ENCODE assay signal across 8 cellular contexts in genomic region chr15:76905013-76905839, GRCh38. TPM values are rescaled to one million over a fixed set of nuclear protein-coding genes. Genes with fewer than 3 reads are reported as not detected.
DNase-seq lines count a peak whose midpoint lies in the region; ATAC-seq and TF ChIP-seq lines count a peak whose summit lies in the region.

Gene SCAPER, minus strand, starts transcription at chr15:76905340. Its CDS starts 21,523 bp downstream, at chr15:76883817.

- no peaks in the 10 kb centered on the region for H3K36me3 Mint-ChIP-seq in activated T-helper 1 cell treated with anti-CD3 and anti-CD28 coated beads, Interleukin-12 subunit alpha, Interleukin-12 subunit beta, Interleukin-2, Interleukin-4 antibody, amounts not matched to agents 30 ng/mL and 10 ng/mL and 1 ng/mL, durations not matched to agents 14 hours and 24 hours and 36 hours (ENCODE audit: low read depth)
- H3K36me3 Mint-ChIP-seq in naive thymus-derived CD4-positive, alpha-beta T cell = peaks cover 0 to 5% (median 4%) of the 10 kb centered on the region in 5 donors
- no peaks in the 10 kb centered on the region for H3K36me3 Mint-ChIP-seq in stimulated activated memory B cell treated with anti-CD40 and anti-IgM and Interleukin-4, amounts not matched to agents 10 μg/mL and 1 μg/mL and 100 μg/mL, for 72 hours

- peak within 1 kb of the TSS; percentile 79 for H3K9ac ChIP-seq in fibroblast of lung (ENCODE audit: insufficient read depth, low read length)

- DNase-seq in DMS79 (lab: John Stamatoyannopoulos, UW) (peak; percentile 71), RPMI7951 (ENCODE audit: low read depth) (peak; percentile 89), fibroblast of lung (ENCODE audit: low read depth in 2 of 2) (peak; percentile 83 to 85)
- DNase-seq in activated T-helper 1 cell treated with anti-CD3 and anti-CD28 coated beads, Interleukin-12 subunit alpha, Interleukin-12 subunit beta, Interleukin-2, Interleukin-4 antibody, amounts not matched to agents 30 ng/mL and 10 ng/mL and 1 ng/mL, durations not matched to agents 14 hours and 24 hours and 36 hours (ENCODE audit: low spot score) = peak; percentile 88
- DNase-seq in naive thymus-derived CD4-positive, alpha-beta T cell = peak; percentile 84 to 94 (median 90)

- no peaks in the 10 kb centered on the region for H3K9me3 Mint-ChIP-seq in activated T-helper 1 cell treated with anti-CD3 and anti-CD28 coated beads, Interleukin-12 subunit alpha, Interleukin-12 subunit beta, Interleukin-2, Interleukin-4 antibody, amounts not matched to agents 30 ng/mL and 10 ng/mL and 1 ng/mL, durations not matched to agents 14 hours and 24 hours and 36 hours
- peaks cover 0 to 3% (median 0%) of the 10 kb centered on the region in 11 donors for H3K9me3 Mint-ChIP-seq in naive thymus-derived CD4-positive, alpha-beta T cell
- H3K9me3 Mint-ChIP-seq in stimulated activated memory B cell treated with anti-CD40 and anti-IgM and Interleukin-4, amounts not matched to agents 10 μg/mL and 1 μg/mL and 100 μg/mL, for 72 hours = no peaks in the 10 kb centered on the region

- peak within 1 kb of the TSS; percentile 99 for H3K4me2 ChIP-seq in fibroblast of lung (ENCODE audit: extremely low read depth, insufficient read depth, low read length)

- peak within 1 kb of the TSS; percentile 93 for H3K27ac Mint-ChIP-seq in activated T-helper 1 cell treated with anti-CD3 and anti-CD28 coated beads, Interleukin-12 subunit alpha, Interleukin-12 subunit beta, Interleukin-2, Interleukin-4 antibody, amounts not matched to agents 30 ng/mL and 10 ng/mL and 1 ng/mL, durations not matched to agents 14 hours and 24 hours and 36 hours
- peak within 1 kb of the TSS; percentile 93 to 99 (median 97) for H3K27ac Mint-ChIP-seq in naive thymus-derived CD4-positive, alpha-beta T cell
- peak within 1 kb of the TSS; percentile 94 for H3K27ac Mint-ChIP-seq in stimulated activated memory B cell treated with anti-CD40 and anti-IgM and Interleukin-4, amounts not matched to agents 10 μg/mL and 1 μg/mL and 100 μg/mL, for 72 hours

- intact Hi-C loops in activated T-helper 1 cell treated with anti-CD3 and anti-CD28 coated beads, Interleukin-12 subunit alpha, Interleukin-12 subunit beta, Interleukin-2, Interleukin-4 antibody, amounts not matched to agents 30 ng/mL and 10 ng/mL and 1 ng/mL, durations not matched to agents 14 hours and 24 hours and 36 hours (cut with micrococcal nuclease) = loop anchor here (1.0 to 2.0 kb wide), 3 partner anchors 26 to 515 kb away; partner anchors contain the start of genes HMG20A, PEAK1 and RCN2
- intact Hi-C loops in naive thymus-derived CD4-positive, alpha-beta T cell (cut with micrococcal nuclease) = loop anchor here (1.0 to 10.0 kb wide), 7 partner anchors 26 to 1060 kb away; partner anchors contain the start of genes RCN2 (in 2 of the 2), HMG20A (in 1 of the 2), PEAK1 (in 1 of the 2) and PSTPIP1 (in 1 of the 2)

- H3K27me3 Mint-ChIP-seq in activated T-helper 1 cell treated with anti-CD3 and anti-CD28 coated beads, Interleukin-12 subunit alpha, Interleukin-12 subunit beta, Interleukin-2, Interleukin-4 antibody, amounts not matched to agents 30 ng/mL and 10 ng/mL and 1 ng/mL, durations not matched to agents 14 hours and 24 hours and 36 hours (ENCODE audit: insufficient read depth) = peaks cover 4% of the 10 kb centered on the region
- no peaks in the 10 kb centered on the region for H3K27me3 Mint-ChIP-seq in naive thymus-derived CD4-positive, alpha-beta T cell
- H3K27me3 Mint-ChIP-seq in stimulated activated memory B cell treated with anti-CD40 and anti-IgM and Interleukin-4, amounts not matched to agents 10 μg/mL and 1 μg/mL and 100 μg/mL, for 72 hours = no peaks in the 10 kb centered on the region

- H2AFZ ChIP-seq in fibroblast of lung (ENCODE audit: low read length) = peak within 1 kb of the TSS; percentile 87

- H3K4me3 Mint-ChIP-seq in activated T-helper 1 cell treated with anti-CD3 and anti-CD28 coated beads, Interleukin-12 subunit alpha, Interleukin-12 subunit beta, Interleukin-2, Interleukin-4 antibody, amounts not matched to agents 30 ng/mL and 10 ng/mL and 1 ng/mL, durations not matched to agents 14 hours and 24 hours and 36 hours = peak within 1 kb of the TSS; percentile 91
- H3K4me3 Mint-ChIP-seq in naive thymus-derived CD4-positive, alpha-beta T cell = peak within 1 kb of the TSS; percentile 86 to 96 (median 94)
- peak within 1 kb of the TSS; percentile 95 for H3K4me3 Mint-ChIP-seq in stimulated activated memory B cell treated with anti-CD40 and anti-IgM and Interleukin-4, amounts not matched to agents 10 μg/mL and 1 μg/mL and 100 μg/mL, for 72 hours

- H3K4me3 ChIP-seq in fibroblast of lung (replicated peaks in 1 of 4; ENCODE audit: control extremely low read depth in 1 of 4, insufficient read depth in 1 of 4, low read depth in 3 of 4, low read length in 4 of 4) = peak within 1 kb of the TSS; percentile 61 to 89 (median 73)
- H3K4me3 ChIP-seq in naive thymus-derived CD4-positive, alpha-beta T cell (ENCODE audit: low read length) = peak within 1 kb of the TSS; percentile 64

- no peaks in the 10 kb centered on the region for H4K20me1 ChIP-seq in fibroblast of lung (ENCODE audit: control insufficient read depth, extremely low read depth, insufficient read depth, low read length)

- peak within 1 kb of the TSS; percentile 83 for H3K27ac ChIP-seq in KOPT-K1 (ENCODE audit: low read depth, low read length, poor library complexity, severe bottlenecking)
- H3K27ac ChIP-seq in fibroblast of lung (ENCODE audit: insufficient read depth, low read length) = peak within 1 kb of the TSS; percentile 67
- H3K27ac ChIP-seq in naive thymus-derived CD4-positive, alpha-beta T cell (ENCODE audit: low read depth, low read length) = peak within 1 kb of the TSS; percentile 84

- peak; percentile 80 for ATAC-seq in GM21737 (IDR thresholded peaks at IDR 0.05; ENCODE audit: unreplicated experiment)
- ATAC-seq in naive thymus-derived CD4-positive, alpha-beta T cell = peak; percentile 95
- ATAC-seq in stimulated activated memory B cell treated with anti-CD40 and anti-IgM and Interleukin-4, amounts not matched to agents 10 μg/mL and 1 μg/mL and 100 μg/mL, for 72 hours = peak; percentile 96

- H3K9me3 ChIP-seq in KOPT-K1 (ENCODE audit: insufficient read depth, low read length, poor library complexity, severe bottlenecking) (no peaks in the 10 kb centered on the region), fibroblast of lung (ENCODE audit: control insufficient read depth, insufficient read depth, low read depth, low read length) (no peaks in the 10 kb centered on the region)
- H3K9me3 ChIP-seq in naive thymus-derived CD4-positive, alpha-beta T cell (ENCODE audit: control insufficient read depth in 2 of 3, low read length in 3 of 3) = no peaks in the 10 kb centered on the region

- H3K27me3 ChIP-seq in fibroblast of lung (ENCODE audit: control insufficient read depth, insufficient read depth, low read length) = no peaks in the 10 kb centered on the region
- no peaks in the 10 kb centered on the region for H3K27me3 ChIP-seq in naive thymus-derived CD4-positive, alpha-beta T cell (ENCODE audit: control insufficient read depth in 2 of 2, insufficient read depth in 2 of 2, low read length in 2 of 2)

- H3K36me3 ChIP-seq in KOPT-K1 (ENCODE audit: insufficient read depth, low read length) (no peaks in the 10 kb centered on the region), fibroblast of lung (ENCODE audit: control insufficient read depth, insufficient read depth, low read length) (no peaks in the 10 kb centered on the region)
- peaks cover 0 to 5% (median 0%) of the 10 kb centered on the region in 3 experiments for H3K36me3 ChIP-seq in naive thymus-derived CD4-positive, alpha-beta T cell (ENCODE audit: control insufficient read depth in 2 of 3, insufficient read depth in 3 of 3, low read length in 3 of 3)

- CTCF ChIA-PET in naive thymus-derived CD4-positive, alpha-beta T cell (lab: Charles Lee) = interaction anchor here (0.7 kb wide), 1 partner anchor 589 kb away, joined by 3 read pairs; no protein-coding TSS in a partner anchor

- POLR2A ChIA-PET in naive thymus-derived CD4-positive, alpha-beta T cell (lab: Charles Lee) = interaction anchor here (0.6 to 3.3 kb wide), 6 partner anchors 9 to 93 kb away, joined by 3 to 28 read pairs (median 4); partner anchors contain the start of genes PSTPIP1 and RCN2

- peaks cover 4% of the 10 kb centered on the region for H3K79me2 ChIP-seq in fibroblast of lung (ENCODE audit: control insufficient read depth, insufficient read depth, low read length)

- H3K4me1 ChIP-seq in fibroblast of lung (ENCODE audit: control insufficient read depth, extremely low read depth, insufficient read depth, low read length) = peaks cover 15% of the 10 kb centered on the region
- peaks cover 8 to 26% of the 10 kb centered on the region in 2 donors for H3K4me1 ChIP-seq in naive thymus-derived CD4-positive, alpha-beta T cell (ENCODE audit: control insufficient read depth in 2 of 2, insufficient read depth in 2 of 2, low read length in 2 of 2)

- no peak for TF ChIP-seq CTCF in fibroblast of lung (conservative IDR thresholded peaks at IDR 0.05 in 1 of 2, IDR thresholded peaks at IDR 0.05 in 1 of 2; ENCODE audit: low read depth in 1 of 2, low read length in 2 of 2)

- peaks cover 36% of the 10 kb centered on the region for H3K4me1 Mint-ChIP-seq in activated T-helper 1 cell treated with anti-CD3 and anti-CD28 coated beads, Interleukin-12 subunit alpha, Interleukin-12 subunit beta, Interleukin-2, Interleukin-4 antibody, amounts not matched to agents 30 ng/mL and 10 ng/mL and 1 ng/mL, durations not matched to agents 14 hours and 24 hours and 36 hours (ENCODE audit: low read depth)
- H3K4me1 Mint-ChIP-seq in naive thymus-derived CD4-positive, alpha-beta T cell = peaks cover 18 to 43% (median 36%) of the 10 kb centered on the region in 7 donors
- peaks cover 56% of the 10 kb centered on the region for H3K4me1 Mint-ChIP-seq in stimulated activated memory B cell treated with anti-CD40 and anti-IgM and Interleukin-4, amounts not matched to agents 10 μg/mL and 1 μg/mL and 100 μg/mL, for 72 hours

RNA-seq across cellular contexts. Expression of gene SCAPER, which starts in this region (rescaled TPM):
- total RNA-seq in RPMI7951 (2014; rRNA removed; shearing (Covaris generic)) = 10.6 and 13.9 TPM in 2 replicates
- total RNA-seq in activated T-helper 1 cell treated with anti-CD3 and anti-CD28 coated beads, Interleukin-12 subunit alpha, Interleukin-12 subunit beta, Interleukin-2, Interleukin-4 antibody, amounts not matched to agents 30 ng/mL and 10 ng/mL and 1 ng/mL, durations not matched to agents 14 hours and 24 hours and 36 hours = 21.5 and 23.5 TPM in 2 replicates
- total RNA-seq in fibroblast of lung = 5.6 and 9.1 TPM in 2 replicates
- polyA plus RNA-seq in fibroblast of lung = 1.7 and 2.3 TPM in 2 replicates
- 3.3 and 5.3 TPM in 2 replicates for polyA plus RNA-seq in fibroblast of lung (2012)
- polyA minus RNA-seq in fibroblast of lung (ENCODE audit: low replicate concordance) = 0.82 and 1.4 TPM in 2 replicates
- total RNA-seq in naive thymus-derived CD4-positive, alpha-beta T cell = 10 to 100 TPM; 25.1 to 56.9 (median 54.7) TPM
- 10 to 100 TPM; 22.6 to 31.1 TPM for polyA plus RNA-seq in naive thymus-derived CD4-positive, alpha-beta T cell

Comparison
In these comparisons a context has a peak if more than half of its experiments do, and no peak if none do; other contexts are left out.
1. Peak in every context shown above with its lines: DNase-seq, ATAC-seq, H3K4me3 ChIP-seq and H3K27ac ChIP-seq.